ENCODE assay signal across 1 cellular context in genomic region chr21:26798856-26799751, GRCh38.
TF ChIP-seq lines count a peak whose summit lies in the region.

No MANE protein-coding gene starts in this region.

TF ChIP-seq in HEK293, 187 proteins besides CTCF, POLR2A, EP300 and RAD21 (continued from another document):
- TF ChIP-seq, protein P1, sequence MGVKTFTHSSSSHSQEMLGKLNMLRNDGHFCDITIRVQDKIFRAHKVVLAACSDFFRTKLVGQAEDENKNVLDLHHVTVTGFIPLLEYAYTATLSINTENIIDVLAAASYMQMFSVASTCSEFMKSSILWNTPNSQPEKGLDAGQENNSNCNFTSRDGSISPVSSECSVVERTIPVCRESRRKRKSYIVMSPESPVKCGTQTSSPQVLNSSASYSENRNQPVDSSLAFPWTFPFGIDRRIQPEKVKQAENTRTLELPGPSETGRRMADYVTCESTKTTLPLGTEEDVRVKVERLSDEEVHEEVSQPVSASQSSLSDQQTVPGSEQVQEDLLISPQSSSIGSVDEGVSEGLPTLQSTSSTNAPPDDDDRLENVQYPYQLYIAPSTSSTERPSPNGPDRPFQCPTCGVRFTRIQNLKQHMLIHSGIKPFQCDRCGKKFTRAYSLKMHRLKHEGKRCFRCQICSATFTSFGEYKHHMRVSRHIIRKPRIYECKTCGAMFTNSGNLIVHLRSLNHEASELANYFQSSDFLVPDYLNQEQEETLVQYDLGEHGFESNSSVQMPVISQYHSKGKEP (tag by site-specific recombination; IDR thresholded peaks at IDR 0.05) = 0 out of 2 replicates have a peak, but pooled peaks have one; percentile 39
- TF ChIP-seq ZNF518A (tag by site-specific recombination; conservative IDR thresholded peaks at IDR 0.05; ENCODE audit: low read depth) (peak; percentile 57), ZNF548 (tag by site-specific recombination; IDR thresholded peaks at IDR 0.05) (no peak), ZNF610 (tag by site-specific recombination; IDR thresholded peaks at IDR 0.05; ENCODE audit: borderline replicate concordance) (no peak), ZNF10 (tag by site-specific recombination; IDR thresholded peaks at IDR 0.05) (0 out of 2 replicates have a peak, but pooled peaks have one; percentile 40), ZNF121 (tag by site-specific recombination; IDR thresholded peaks at IDR 0.05) (no peak), ZBTB1 (tag by site-specific recombination; IDR thresholded peaks at IDR 0.05) (no peak), ZNF184 (tag by site-specific recombination; IDR thresholded peaks at IDR 0.05) (peak; percentile 88), ZXDB (tag by site-specific recombination; IDR thresholded peaks at IDR 0.05) (peak; percentile 82), ZIC2 (tag by site-specific recombination; IDR thresholded peaks at IDR 0.05) (no peak), ZNF37A (tag by site-specific recombination; IDR thresholded peaks at IDR 0.05) (peak; percentile 67)
- TF ChIP-seq, protein P2, sequence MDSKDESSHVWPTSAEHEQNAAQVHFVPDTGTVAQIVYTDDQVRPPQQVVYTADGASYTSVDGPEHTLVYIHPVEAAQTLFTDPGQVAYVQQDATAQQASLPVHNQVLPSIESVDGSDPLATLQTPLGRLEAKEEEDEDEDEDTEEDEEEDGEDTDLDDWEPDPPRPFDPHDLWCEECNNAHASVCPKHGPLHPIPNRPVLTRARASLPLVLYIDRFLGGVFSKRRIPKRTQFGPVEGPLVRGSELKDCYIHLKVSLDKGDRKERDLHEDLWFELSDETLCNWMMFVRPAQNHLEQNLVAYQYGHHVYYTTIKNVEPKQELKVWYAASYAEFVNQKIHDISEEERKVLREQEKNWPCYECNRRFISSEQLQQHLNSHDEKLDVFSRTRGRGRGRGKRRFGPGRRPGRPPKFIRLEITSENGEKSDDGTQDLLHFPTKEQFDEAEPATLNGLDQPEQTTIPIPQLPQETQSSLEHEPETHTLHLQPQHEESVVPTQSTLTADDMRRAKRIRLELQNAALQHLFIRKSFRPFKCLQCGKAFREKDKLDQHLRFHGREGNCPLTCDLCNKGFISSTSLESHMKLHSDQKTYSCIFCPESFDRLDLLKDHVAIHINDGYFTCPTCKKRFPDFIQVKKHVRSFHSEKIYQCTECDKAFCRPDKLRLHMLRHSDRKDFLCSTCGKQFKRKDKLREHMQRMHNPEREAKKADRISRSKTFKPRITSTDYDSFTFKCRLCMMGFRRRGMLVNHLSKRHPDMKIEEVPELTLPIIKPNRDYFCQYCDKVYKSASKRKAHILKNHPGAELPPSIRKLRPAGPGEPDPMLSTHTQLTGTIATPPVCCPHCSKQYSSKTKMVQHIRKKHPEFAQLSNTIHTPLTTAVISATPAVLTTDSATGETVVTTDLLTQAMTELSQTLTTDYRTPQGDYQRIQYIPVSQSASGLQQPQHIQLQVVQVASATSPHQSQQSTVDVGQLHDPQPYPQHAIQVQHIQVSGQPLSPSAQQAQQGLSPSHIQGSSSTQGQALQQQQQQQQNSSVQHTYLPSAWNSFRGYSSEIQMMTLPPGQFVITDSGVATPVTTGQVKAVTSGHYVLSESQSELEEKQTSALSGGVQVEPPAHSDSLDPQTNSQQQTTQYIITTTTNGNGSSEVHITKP (tag by site-specific recombination; IDR thresholded peaks at IDR 0.05) = peak; percentile 37; the same call in 1 of the 2 replicates
- TF ChIP-seq, protein P3, sequence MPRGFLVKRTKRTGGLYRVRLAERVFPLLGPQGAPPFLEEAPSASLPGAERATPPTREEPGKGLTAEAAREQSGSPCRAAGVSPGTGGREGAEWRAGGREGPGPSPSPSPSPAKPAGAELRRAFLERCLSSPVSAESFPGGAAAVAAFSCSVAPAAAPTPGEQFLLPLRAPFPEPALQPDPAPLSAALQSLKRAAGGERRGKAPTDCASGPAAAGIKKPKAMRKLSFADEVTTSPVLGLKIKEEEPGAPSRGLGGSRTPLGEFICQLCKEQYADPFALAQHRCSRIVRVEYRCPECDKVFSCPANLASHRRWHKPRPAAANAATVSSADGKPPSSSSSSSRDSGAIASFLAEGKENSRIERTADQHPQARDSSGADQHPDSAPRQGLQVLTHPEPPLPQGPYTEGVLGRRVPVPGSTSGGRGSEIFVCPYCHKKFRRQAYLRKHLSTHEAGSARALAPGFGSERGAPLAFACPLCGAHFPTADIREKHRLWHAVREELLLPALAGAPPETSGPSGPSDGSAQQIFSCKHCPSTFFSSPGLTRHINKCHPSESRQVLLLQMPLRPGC (tag by site-specific recombination; IDR thresholded peaks at IDR 0.05) = 0 out of 2 replicates have a peak, but pooled peaks have one; percentile 33
